ENCODE assay signal across 1 cellular context in the genomic region with DNA sequence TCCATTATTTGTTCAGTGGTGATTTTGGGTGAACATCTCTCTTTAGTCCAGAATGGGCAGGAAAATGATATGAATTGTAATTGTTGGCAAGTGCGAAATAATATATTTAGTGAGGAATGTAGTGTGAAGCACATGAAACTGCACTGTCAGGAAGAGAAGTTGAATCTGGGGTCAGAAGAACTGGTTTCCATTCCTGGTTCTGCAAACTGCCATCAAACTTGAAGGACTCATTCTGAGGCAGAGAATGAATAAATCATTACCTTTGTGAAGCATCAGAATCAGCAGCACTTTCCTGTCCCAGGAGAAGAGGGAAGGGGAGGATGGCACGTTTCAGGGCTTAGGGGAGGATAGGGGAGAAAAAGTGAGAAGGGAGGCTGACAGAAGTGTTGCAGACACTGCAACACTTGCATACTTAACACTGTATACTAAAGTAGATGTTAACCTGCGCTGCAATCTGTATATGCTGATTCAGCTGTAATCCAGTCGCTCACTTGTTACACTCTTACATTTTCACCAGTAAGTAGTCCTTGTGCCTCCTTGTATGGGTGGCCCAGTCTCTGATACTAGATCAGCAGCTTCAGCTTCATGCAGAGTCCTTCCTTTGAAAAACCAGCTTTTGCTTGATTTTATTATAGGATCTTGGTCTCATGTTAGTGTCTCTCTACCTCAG.
TF ChIP-seq lines count a peak whose summit lies in the region.

No MANE protein-coding gene starts in this region.

TF ChIP-seq in GM23338, 12 proteins besides CTCF, POLR2A, EP300 and RAD21 (continued from another document):
- TF ChIP-seq POLR2AphosphoS5 (IDR thresholded peaks at IDR 0.05; ENCODE audit: low read depth) (no peak), ZNF331 (CRISPR knock-in tag; IDR thresholded peaks at IDR 0.05; ENCODE audit: low read depth) (no peak), CREB1 (CRISPR knock-in tag; IDR thresholded peaks at IDR 0.05; ENCODE audit: low read depth) (no peak), JUNB (IDR thresholded peaks at IDR 0.05; ENCODE audit: unreplicated experiment) (no peak)
